In the genomic region with DNA sequence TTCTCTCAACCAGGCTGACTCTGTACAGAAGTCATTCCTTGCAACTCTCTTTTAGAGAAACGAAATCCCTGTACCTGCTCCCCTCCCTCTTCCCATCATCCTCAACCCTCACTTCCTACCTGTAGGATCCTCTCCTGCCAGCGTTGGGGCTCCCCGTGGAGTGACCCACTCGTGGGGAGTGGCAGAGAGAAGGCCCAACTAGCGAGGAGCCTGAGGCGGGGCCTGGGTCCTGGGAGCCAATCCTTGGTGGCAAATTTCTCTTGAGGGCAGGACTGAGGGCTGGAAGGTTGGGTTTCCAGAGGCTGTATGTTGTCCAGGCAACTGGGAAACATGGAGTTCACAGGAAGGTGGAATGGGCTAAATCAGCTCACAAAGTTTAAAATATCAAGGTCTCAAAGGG, we compare ENCODE assay signal across 8 cellular contexts. TPM values are rescaled to one million over a fixed set of nuclear protein-coding genes. Genes with fewer than 3 reads are reported as not detected.
A peak's percentile ranks its signal among the peaks of the same experiment; 100 is the strongest.
DNase-seq lines count a peak whose midpoint lies in the region; ATAC-seq, FAIRE-seq and TF ChIP-seq lines count a peak whose summit lies in the region.

No MANE protein-coding gene starts in this region.

- no peak for TF ChIP-seq RAD21 in GM12878 (IDR thresholded peaks at IDR 0.05; ENCODE audit: insufficient read depth, low read depth, low read length)

- H3K9ac ChIP-seq in GM12878 (ENCODE audit: control insufficient read depth, insufficient read depth, low read length) = no peak overlapping the region

- no peaks in the 10 kb centered on the region for H3K36me3 ChIP-seq in GM12878 (ENCODE audit: control insufficient read depth in 2 of 2, insufficient read depth in 2 of 2, low read length in 1 of 2)

- in situ Hi-C loops in GM12878 (cut with MboI) = no loop called here

- no peak for TF ChIP-seq CTCF in GM12878 (IDR thresholded peaks at IDR 0.05 in 2 of 3, conservative IDR thresholded peaks at IDR 0.05 in 1 of 3; ENCODE audit: control insufficient read depth in 2 of 3, extremely low read depth in 1 of 3, insufficient read depth in 1 of 3, low read depth in 3 of 3, low read length in 3 of 3)

- no peak overlapping the region for H3K27ac ChIP-seq in GM12878 (ENCODE audit: control insufficient read depth, insufficient read depth)

- WGBS in GM12878 (ENCODE audit: insufficient coverage, insufficient replicate concordance, low lambda C conversion rate, missing lambda C conversion rate) = 5% methylated on average over 6 of the region's 6 CpGs

- H3K9me3 ChIP-seq in GM12878 (replicated peaks; ENCODE audit: control insufficient read depth, insufficient read depth, low read length) = no peaks in the 10 kb centered on the region

- H3K79me2 ChIP-seq in GM12878 (ENCODE audit: control insufficient read depth, insufficient read depth, low read length) = no peaks in the 10 kb centered on the region

- H3K4me3 ChIP-seq in GM12878 = no peak overlapping the region

- no peak overlapping the region for H2AFZ ChIP-seq in GM12878 (ENCODE audit: control insufficient read depth, low read depth, low read length)

- H3K4me1 ChIP-seq in GM12878 (ENCODE audit: control insufficient read depth, insufficient read depth, low read length) = no peaks in the 10 kb centered on the region

- TF ChIP-seq EP300 in GM12878 (IDR thresholded peaks at IDR 0.05; ENCODE audit: borderline replicate concordance in 1 of 2, control insufficient read depth in 1 of 2, low read depth in 2 of 2, low read length in 2 of 2) = no peak

- DNase-seq in COR-L47 (lab: John Stamatoyannopoulos, UW) = peak; percentile 79
- peak; percentile 66 for DNase-seq in NCI-H2029 (lab: John Stamatoyannopoulos, UW)
- no peak for DNase-seq in GM12878 (ENCODE audit: low read depth, low spot score)
- no peak for DNase-seq in germinal center (ENCODE audit: low spot score)
- no peak for DNase-seq in NAMALWA (ENCODE audit: low spot score)

- RAD21 ChIA-PET in GM12878 (lab: Charles Lee; ENCODE audit: unreplicated experiment) = interaction anchor here (0.6 to 1.3 kb wide), 4 partner anchors 10 to 129 kb away, joined by 3 to 6 read pairs (median 6); partner anchors contain the start of genes CBL and VPS11

- SMC1A ChIA-PET in GM12878 (lab: Charles Lee; ENCODE audit: uncharacterized antibody, unreplicated experiment) = interaction anchor here (0.6 to 2.2 kb wide), 11 partner anchors 10 to 280 kb away, joined by 3 to 12 read pairs (median 5); partner anchors contain the start of gene CBL

- ATAC-seq in GM12878 (peak; percentile 79), HG03196 (IDR thresholded peaks at IDR 0.05; ENCODE audit: unreplicated experiment) (no peak), GM18498 (IDR thresholded peaks at IDR 0.05; ENCODE audit: unreplicated experiment) (no peak)

- intact Hi-C loops in GM12878 (cut with micrococcal nuclease; ENCODE audit: unreplicated experiment) = loop anchor here (5.0 kb wide), 2 partner anchors 48 to 88 kb away; partner anchors contain the start of genes ABCG4 and C2CD2L

- H4K20me1 ChIP-seq in GM12878 (ENCODE audit: control insufficient read depth, insufficient read depth) = no peaks in the 10 kb centered on the region

- no peak overlapping the region for H3K4me2 ChIP-seq in GM12878 (ENCODE audit: control insufficient read depth, insufficient read depth)

- H3K27me3 ChIP-seq in GM12878 (replicated peaks in 1 of 2; ENCODE audit: control insufficient read depth in 2 of 2, insufficient read depth in 2 of 2, low read length in 1 of 2) = 0 out of 4 replicates have a peak, but pooled peaks cover 0 to 2% of the 10 kb centered on the region in 2 experiments

- FAIRE-seq in GM12878 (lab: Jason Lieb, UNC) (no peak), islet of Langerhans (lab: Jason Lieb, UNC) (peak; percentile 79)

- CTCF ChIA-PET in GM12878 (lab: Yijun Ruan, JAX) = interaction anchor here (0.5 to 3.5 kb wide), 20 partner anchors 10 to 241 kb away, joined by 3 to 31 read pairs (median 8); partner anchors contain the start of genes CBL, HINFP, NLRX1 and VPS11

- POLR2A ChIA-PET in GM12878 (lab: Charles Lee) = interaction anchor here (0.6 to 1.5 kb wide), 4 partner anchors 9 to 196 kb away, joined by 3 to 4 read pairs (median 4); no protein-coding TSS in a partner anchor

- no TSS peak for BruUV-seq in GM12878 (replicated peaks; lab: Mats Ljungman, UMichigan)

- no peak for TF ChIP-seq POLR2A in GM12878 (IDR thresholded peaks at IDR 0.05; ENCODE audit: low read depth, low read length)

RNA-seq across cellular contexts. Expression of gene NHERF4, which starts 10.4 kb away (rescaled TPM):
- not detected in 2 replicates for total RNA-seq in GM12878 (2013; cell fraction: nucleolus; rRNA removed)
- total RNA-seq in GM12878 (2014; rRNA removed) = not detected in 2 replicates
- total RNA-seq in GM12878 (2014; rRNA removed; fragmentation: Illumina TruSeq; extraction: Trizol) = not detected in 2 replicates
- total RNA-seq in GM12878 (2021) = 0.15 TPM in 1 of 2 replicates, not detected in the other
- not detected for polyA plus RNA-seq in GM12878 (2011; ENCODE audit: low read depth)
- polyA plus RNA-seq in GM12878 (2011; rRNA removed) = not detected in 2 replicates
- not detected in 2 replicates for polyA plus RNA-seq in GM12878 (2011; cell fraction: cytosol; rRNA removed)
- not detected in 2 replicates for polyA plus RNA-seq in GM12878 (2011; cell fraction: nucleus; rRNA removed)
- 0.09 TPM in 1 of 2 replicates, not detected in the other for polyA plus RNA-seq in GM12878 (2012)
- not detected in 2 replicates for polyA plus RNA-seq in GM12878 (2014; fragmentation: Illumina TruSeq; extraction: Trizol)
- polyA plus RNA-seq in GM12878 (2014; fragmentation: Nextera tagmentation; extraction: Ambion mirVana) = not detected
- polyA plus RNA-seq in GM12878 (2014; rRNA removed) = not detected in 2 replicates
- not detected for polyA plus RNA-seq in GM12878 (2016; fragmentation: Nextera tagmentation; extraction: Ambion mirVana)
- not detected in 2 replicates for polyA minus RNA-seq in GM12878 (2011; rRNA and poly(A)+ RNA removed)
- polyA minus RNA-seq in GM12878 (2011; cell fraction: cytosol; rRNA and poly(A)+ RNA removed) = not detected in 2 replicates
- not detected in 2 replicates for polyA minus RNA-seq in GM12878 (2011; cell fraction: nucleus; rRNA and poly(A)+ RNA removed)

RNA-seq across cellular contexts. Expression of gene CBL, which starts 10.5 kb away (rescaled TPM):
- 28.7 and 29.6 TPM in 2 replicates for total RNA-seq in GM12878 (2013; cell fraction: nucleolus; rRNA removed)
- total RNA-seq in GM12878 (2014; rRNA removed) = 9.3 and 9.6 TPM in 2 replicates
- 9.4 and 10.0 TPM in 2 replicates for total RNA-seq in GM12878 (2014; rRNA removed; fragmentation: Illumina TruSeq; extraction: Trizol)
- 25.4 and 27.1 TPM in 2 replicates for total RNA-seq in GM12878 (2021)
- 7.9 TPM for polyA plus RNA-seq in GM12878 (2011; ENCODE audit: low read depth)
- 14.5 and 18.4 TPM in 2 replicates for polyA plus RNA-seq in GM12878 (2011; rRNA removed)
- 11.4 and 16.9 TPM in 2 replicates for polyA plus RNA-seq in GM12878 (2011; cell fraction: cytosol; rRNA removed)
- polyA plus RNA-seq in GM12878 (2011; cell fraction: nucleus; rRNA removed) = 21.6 and 24.8 TPM in 2 replicates
- polyA plus RNA-seq in GM12878 (2012) = 9.4 and 12.4 TPM in 2 replicates
- polyA plus RNA-seq in GM12878 (2014; fragmentation: Illumina TruSeq; extraction: Trizol) = 21.5 and 25.9 TPM in 2 replicates
- polyA plus RNA-seq in GM12878 (2014; fragmentation: Nextera tagmentation; extraction: Ambion mirVana) = 1 to 10 TPM; 3.9 to 7.6 TPM
- polyA plus RNA-seq in GM12878 (2014; rRNA removed) = 11.6 and 12.1 TPM in 2 replicates
- 1 to 10 TPM; 8.2 to 8.8 TPM for polyA plus RNA-seq in GM12878 (2016; fragmentation: Nextera tagmentation; extraction: Ambion mirVana)
- 20.2 and 23.0 TPM in 2 replicates for polyA minus RNA-seq in GM12878 (2011; rRNA and poly(A)+ RNA removed)
- 11.9 and 13.2 TPM in 2 replicates for polyA minus RNA-seq in GM12878 (2011; cell fraction: cytosol; rRNA and poly(A)+ RNA removed)
- polyA minus RNA-seq in GM12878 (2011; cell fraction: nucleus; rRNA and poly(A)+ RNA removed) = 8.0 and 13.5 TPM in 2 replicates

RNA-seq across cellular contexts. Expression of gene NLRX1, which starts 27.2 kb away (rescaled TPM):
- 11.5 and 13.9 TPM in 2 replicates for total RNA-seq in GM12878 (2013; cell fraction: nucleolus; rRNA removed)
- 17.3 and 18.0 TPM in 2 replicates for total RNA-seq in GM12878 (2014; rRNA removed)
- 6.1 and 6.9 TPM in 2 replicates for total RNA-seq in GM12878 (2014; rRNA removed; fragmentation: Illumina TruSeq; extraction: Trizol)
- total RNA-seq in GM12878 (2021) = 18.5 and 20.5 TPM in 2 replicates
- polyA plus RNA-seq in GM12878 (2011; ENCODE audit: low read depth) = 5.4 TPM
- 2.3 and 6.4 TPM in 2 replicates for polyA plus RNA-seq in GM12878 (2011; rRNA removed)
- polyA plus RNA-seq in GM12878 (2011; cell fraction: cytosol; rRNA removed) = 9.8 and 12.0 TPM in 2 replicates
- 21.8 and 27.0 TPM in 2 replicates for polyA plus RNA-seq in GM12878 (2011; cell fraction: nucleus; rRNA removed)
- 9.7 and 10.2 TPM in 2 replicates for polyA plus RNA-seq in GM12878 (2012)
- 3.3 and 6.8 TPM in 2 replicates for polyA plus RNA-seq in GM12878 (2014; fragmentation: Illumina TruSeq; extraction: Trizol)
- polyA plus RNA-seq in GM12878 (2014; fragmentation: Nextera tagmentation; extraction: Ambion mirVana) = 1 to 10 TPM in 1 of 2 experiments, under 1 TPM in 1; 0.85 to 1.0 TPM
- polyA plus RNA-seq in GM12878 (2014; rRNA removed) = 15.6 and 16.5 TPM in 2 replicates
- 10 to 100 TPM; 13.1 to 16.5 TPM for polyA plus RNA-seq in GM12878 (2016; fragmentation: Nextera tagmentation; extraction: Ambion mirVana)
- 7.9 and 15.4 TPM in 2 replicates for polyA minus RNA-seq in GM12878 (2011; rRNA and poly(A)+ RNA removed)
- 3.5 and 7.2 TPM in 2 replicates for polyA minus RNA-seq in GM12878 (2011; cell fraction: cytosol; rRNA and poly(A)+ RNA removed)
- polyA minus RNA-seq in GM12878 (2011; cell fraction: nucleus; rRNA and poly(A)+ RNA removed) = 8.2 and 12.0 TPM in 2 replicates

RNA-seq across cellular contexts. Expression of gene ABCG4, which starts 46.8 kb away (rescaled TPM):
- total RNA-seq in GM12878 (2013; cell fraction: nucleolus; rRNA removed) = not detected in 2 replicates
- not detected in 2 replicates for total RNA-seq in GM12878 (2014; rRNA removed)
- total RNA-seq in GM12878 (2014; rRNA removed; fragmentation: Illumina TruSeq; extraction: Trizol) = not detected in 2 replicates
- not detected in 2 replicates for total RNA-seq in GM12878 (2021)
- polyA plus RNA-seq in GM12878 (2011; ENCODE audit: low read depth) = not detected
- polyA plus RNA-seq in GM12878 (2011; rRNA removed) = not detected in 2 replicates
- not detected in 2 replicates for polyA plus RNA-seq in GM12878 (2011; cell fraction: cytosol; rRNA removed)
- 0.06 TPM in 1 of 2 replicates, not detected in the other for polyA plus RNA-seq in GM12878 (2011; cell fraction: nucleus; rRNA removed)
- polyA plus RNA-seq in GM12878 (2012) = 0.03 TPM in 1 of 2 replicates, not detected in the other
- not detected in 2 replicates for polyA plus RNA-seq in GM12878 (2014; fragmentation: Illumina TruSeq; extraction: Trizol)
- polyA plus RNA-seq in GM12878 (2014; fragmentation: Nextera tagmentation; extraction: Ambion mirVana) = not detected
- 0.04 TPM in 1 of 2 replicates, not detected in the other for polyA plus RNA-seq in GM12878 (2014; rRNA removed)
- not detected for polyA plus RNA-seq in GM12878 (2016; fragmentation: Nextera tagmentation; extraction: Ambion mirVana)
- not detected in 2 replicates for polyA minus RNA-seq in GM12878 (2011; rRNA and poly(A)+ RNA removed)
- not detected in 2 replicates for polyA minus RNA-seq in GM12878 (2011; cell fraction: cytosol; rRNA and poly(A)+ RNA removed)
- not detected in 2 replicates for polyA minus RNA-seq in GM12878 (2011; cell fraction: nucleus; rRNA and poly(A)+ RNA removed)

Comparison
In these comparisons a context has a peak if more than half of its experiments do, and no peak if none do; other contexts are left out.
1. DNase-seq: peak in COR-L47 (single experiment) and NCI-H2029 (single experiment); none in GM12878 (single experiment), germinal center (single experiment) and NAMALWA (single experiment).